ENCODE assay signal across 9 cellular contexts in the genomic region with DNA sequence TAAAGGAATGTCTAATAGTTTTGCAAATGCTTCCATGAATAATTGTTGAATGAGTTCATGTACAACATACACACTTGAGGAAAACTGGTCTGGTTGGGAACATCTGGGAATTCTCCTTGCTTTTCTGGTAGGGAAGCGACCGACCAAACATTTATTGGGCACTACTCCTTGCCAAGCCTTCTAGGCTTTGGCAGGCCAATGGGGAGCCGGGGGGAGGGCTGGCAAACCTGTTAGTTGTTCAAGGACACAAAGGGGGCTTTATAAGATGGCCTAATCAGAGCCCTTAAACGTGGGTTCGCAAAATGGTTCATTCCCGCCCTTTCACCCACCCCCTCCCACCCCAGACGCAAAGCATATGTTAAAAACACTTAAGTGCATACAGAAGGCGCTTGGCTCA. TPM values are rescaled to one million over a fixed set of nuclear protein-coding genes. Genes with fewer than 3 reads are reported as not detected.
A peak's percentile ranks its signal among the peaks of the same experiment; 100 is the strongest.
DNase-seq lines count a peak whose midpoint lies in the region; ATAC-seq and TF ChIP-seq lines count a peak whose summit lies in the region.
"Had no signal": no experiment of that assay in that cellular context is flagged by ENCODE, and none has a peak within 500 bp of the region (broad histone marks: within the 10 kb centered on the region; RNA-seq: fewer than 3 reads in every experiment).

No MANE protein-coding gene starts in this region.

- H3K27me3 Mint-ChIP-seq in activated CD4-positive, alpha-beta T cell treated with anti-CD3 and anti-CD28 coated beads, Interleukin-2, amount 10 ng/mL, durations not matched to agents 7 days and 5 days, result peaks cover 66% of the 10 kb centered on the region

- H3K27ac ChIP-seq in GM23248 (0 out of 2 replicates have a peak overlapping the region, but pooled peaks have one; percentile 17), WERI-Rb-1 (peak overlapping the region; percentile 58), left ventricle myocardium inferior (replicated peaks) (peak overlapping the region; percentile 91), prostate gland (peak overlapping the region; percentile 52 to 67), OCI-LY7 (ENCODE audit: low read depth, low read length, poor library complexity, severe bottlenecking) (no peak overlapping the region)

- in situ Hi-C loops in GM23248 (cut with MboI), result no loop called here

- peak overlapping the region; percentile 94 for H3K4me2 ChIP-seq in GM23248 (ENCODE audit: unreplicated experiment)
- H3K4me2 ChIP-seq in OCI-LY7 (ENCODE audit: low read length), result no peak overlapping the region

- H3K9me2 ChIP-seq in GM23248 (ENCODE audit: insufficient read depth), result no peaks in the 10 kb centered on the region
- no peaks in the 10 kb centered on the region for H3K9me2 ChIP-seq in OCI-LY7 (ENCODE audit: insufficient read depth, low read length)

- H3F3A ChIP-seq in GM23248 (ENCODE audit: insufficient read depth), result peaks cover 14% of the 10 kb centered on the region

- H3K9me3 Mint-ChIP-seq in activated CD4-positive, alpha-beta T cell treated with anti-CD3 and anti-CD28 coated beads, Interleukin-2, amount 10 ng/mL, durations not matched to agents 7 days and 5 days, result no peaks in the 10 kb centered on the region

- intact Hi-C loops in left ventricle myocardium inferior (cut with micrococcal nuclease), result no loop called here
- intact Hi-C loops in prostate gland (cut with DNase I), result no loop called here
- intact Hi-C loops in OCI-LY7 (cut with micrococcal nuclease; ENCODE audit: unreplicated experiment), result no loop called here

- H3K4me1 ChIP-seq in GM23248 (ENCODE audit: insufficient read depth), result peaks cover 17% of the 10 kb centered on the region
- peaks cover 36% of the 10 kb centered on the region for H3K4me1 ChIP-seq in left ventricle myocardium inferior
- H3K4me1 ChIP-seq in prostate gland (replicated peaks), result peaks cover 3% of the 10 kb centered on the region
- H3K4me1 ChIP-seq in OCI-LY7 (ENCODE audit: insufficient read depth, low read length, poor library complexity, severe bottlenecking), result no peaks in the 10 kb centered on the region

- H3K4me3 ChIP-seq in GM23248, result peak overlapping the region; percentile 78
- H3K4me3 ChIP-seq in WERI-Rb-1 (ENCODE audit: low read depth, low read length), result peak overlapping the region; percentile 75
- H3K4me3 ChIP-seq in left ventricle myocardium inferior, result peak overlapping the region; percentile 72
- peak overlapping the region; percentile 20 to 29 for H3K4me3 ChIP-seq in prostate gland
- no peak overlapping the region for H3K4me3 ChIP-seq in OCI-LY7 (ENCODE audit: low read depth, low read length, poor library complexity, severe bottlenecking)

- H3K9me3 ChIP-seq in GM23248 (ENCODE audit: low read depth) (no peaks in the 10 kb centered on the region), WERI-Rb-1 (ENCODE audit: severe bottlenecking) (no peaks in the 10 kb centered on the region), left ventricle myocardium inferior (replicated peaks) (no peaks in the 10 kb centered on the region), prostate gland (no peaks in the 10 kb centered on the region), OCI-LY7 (ENCODE audit: low read length) (no peaks in the 10 kb centered on the region)

- H2AFZ ChIP-seq in GM23248 (peak overlapping the region; percentile 85), OCI-LY7 (ENCODE audit: low read length) (no peak overlapping the region)

- POLR2A ChIA-PET in activated CD4-positive, alpha-beta T cell treated with anti-CD3 and anti-CD28 coated beads, Interleukin-2, amount 10 ng/mL, durations not matched to agents 7 days and 5 days (lab: Charles Lee), result interaction anchor here (0.6 kb wide), 1 partner anchor 113 kb away, joined by 3 read pairs; no protein-coding TSS in a partner anchor
- POLR2A ChIA-PET in OCI-LY7 (lab: Charles Lee), result no interaction called here

- H3K36me3 ChIP-seq in GM23248 (ENCODE audit: low read depth), result no peaks in the 10 kb centered on the region
- no peaks in the 10 kb centered on the region for H3K36me3 ChIP-seq in WERI-Rb-1
- H3K36me3 ChIP-seq in left ventricle myocardium inferior, result no peaks in the 10 kb centered on the region
- H3K36me3 ChIP-seq in prostate gland, result no peaks in the 10 kb centered on the region
- no peaks in the 10 kb centered on the region for H3K36me3 ChIP-seq in OCI-LY7 (ENCODE audit: insufficient read depth, low read length)

- no peaks in the 10 kb centered on the region for H3K27me3 ChIP-seq in GM23248 (replicated peaks; ENCODE audit: insufficient read depth)
- H3K27me3 ChIP-seq in WERI-Rb-1 (ENCODE audit: insufficient read depth, low read depth, severe bottlenecking), result no peaks in the 10 kb centered on the region
- peaks cover 72% of the 10 kb centered on the region for H3K27me3 ChIP-seq in left ventricle myocardium inferior (ENCODE audit: low read depth)
- peaks cover 15% of the 10 kb centered on the region for H3K27me3 ChIP-seq in prostate gland (replicated peaks; ENCODE audit: insufficient read depth)

- H4K20me1 ChIP-seq in GM23248 (ENCODE audit: insufficient read depth) (no peaks in the 10 kb centered on the region), OCI-LY7 (ENCODE audit: insufficient read depth, low read length) (no peaks in the 10 kb centered on the region)

- no peak for ATAC-seq in HG02798 (IDR thresholded peaks at IDR 0.05; ENCODE audit: poor library complexity, unreplicated experiment)

- CTCF ChIA-PET in activated CD4-positive, alpha-beta T cell treated with anti-CD3 and anti-CD28 coated beads, Interleukin-2, amount 10 ng/mL, durations not matched to agents 7 days and 5 days (lab: Charles Lee), result interaction anchor here (1.0 kb wide), 1 partner anchor 34 kb away, joined by 3 read pairs; no protein-coding TSS in a partner anchor
- CTCF ChIA-PET in OCI-LY7 (lab: Charles Lee; ENCODE audit: unreplicated experiment), result no interaction called here

- no peak for TF ChIP-seq POLR2A in prostate gland (IDR thresholded peaks at IDR 0.05)

- H3K36me3 Mint-ChIP-seq in activated CD4-positive, alpha-beta T cell treated with anti-CD3 and anti-CD28 coated beads, Interleukin-2, amount 10 ng/mL, durations not matched to agents 7 days and 5 days (ENCODE audit: low read depth), result no peaks in the 10 kb centered on the region

- H3K4me1 Mint-ChIP-seq in activated CD4-positive, alpha-beta T cell treated with anti-CD3 and anti-CD28 coated beads, Interleukin-2, amount 10 ng/mL, durations not matched to agents 7 days and 5 days, result peaks cover 5% of the 10 kb centered on the region

- peak overlapping the region; percentile 57; the same call in 1 of the 2 replicates for H3K9ac ChIP-seq in GM23248

- no peak overlapping the region for H3K4me3 Mint-ChIP-seq in activated CD4-positive, alpha-beta T cell treated with anti-CD3 and anti-CD28 coated beads, Interleukin-2, amount 10 ng/mL, durations not matched to agents 7 days and 5 days

- 4 to 7% methylated on average over 8 of the region's 8 CpGs for WGBS in GM23248 (ENCODE audit: low coverage in 1 of 2, low lambda C conversion rate in 2 of 2, missing lambda C conversion rate in 2 of 2), 2 experiments
- 7% methylated on average over 7 of the region's 8 CpGs for WGBS in prostate gland

- H3K79me2 ChIP-seq in GM23248 (ENCODE audit: insufficient read depth), result no peaks in the 10 kb centered on the region
- no peaks in the 10 kb centered on the region for H3K79me2 ChIP-seq in OCI-LY7 (ENCODE audit: insufficient read depth, low read depth, low read length)

- no TSS peak for BruUV-seq in OCI-LY7 (replicated peaks; lab: Mats Ljungman, UMichigan)

- no peak overlapping the region for H3K27ac Mint-ChIP-seq in activated CD4-positive, alpha-beta T cell treated with anti-CD3 and anti-CD28 coated beads, Interleukin-2, amount 10 ng/mL, durations not matched to agents 7 days and 5 days

- TF ChIP-seq CTCF in WERI-Rb-1 (IDR thresholded peaks at IDR 0.05; ENCODE audit: low read depth, low read length) (no peak), left ventricle myocardium inferior (IDR thresholded peaks at IDR 0.05; ENCODE audit: borderline replicate concordance) (no peak), prostate gland (IDR thresholded peaks at IDR 0.05) (no peak), OCI-LY7 (conservative IDR thresholded peaks at IDR 0.05; ENCODE audit: low read length) (no peak)

- peak; percentile 33 for DNase-seq in GM23248
- DNase-seq in WERI-Rb-1, result peak; percentile 19
- DNase-seq in left ventricle myocardium inferior, result peak; percentile 20
- DNase-seq in prostate gland (ENCODE audit: low spot score), result no peak
- no peak for DNase-seq in activated CD4-positive, alpha-beta T cell treated with anti-CD3 and anti-CD28 coated beads, Interleukin-2, amount 10 ng/mL, durations not matched to agents 7 days and 5 days
- no peak for DNase-seq in cerebellar cortex (ENCODE audit: low spot score)
- DNase-seq in OCI-LY7 (ENCODE audit: low spot score), result no peak

RNA-seq across cellular contexts. Expression of a gene that starts 0.9 kb away (rescaled TPM):
- 1.8 TPM in 1 of 2 replicates, not detected in the other for total RNA-seq in GM23248 (2014; rRNA removed; shearing (Covaris generic))
- 0.70 and 0.72 TPM in 2 replicates for polyA plus RNA-seq in GM23248 (2016; fragmentation: Nextera tagmentation; extraction: Ambion mirVana)
- total RNA-seq in left ventricle myocardium inferior (15.8 TPM), prostate gland (10 to 100 TPM in 1 of 2 donors, 1 to 10 TPM in 1; 4.4 to 11.7 TPM), OCI-LY7 (2022) (not detected in 2 replicates)
- not detected for total RNA-seq in activated CD4-positive, alpha-beta T cell treated with anti-CD3 and anti-CD28 coated beads, Interleukin-2, amount 10 ng/mL, durations not matched to agents 7 days and 5 days
- total RNA-seq in OCI-LY7 (2014; rRNA removed; shearing (Covaris generic)), result not detected in 2 replicates
- total RNA-seq: endothelial cell of umbilical vein had no signal
- polyA plus RNA-seq: endothelial cell of umbilical vein had no signal

RNA-seq across cellular contexts. Expression of a gene that starts 21.4 kb away (rescaled TPM):
- not detected in 2 replicates for total RNA-seq in GM23248 (2014; rRNA removed; shearing (Covaris generic))
- not detected in 2 replicates for polyA plus RNA-seq in GM23248 (2016; fragmentation: Nextera tagmentation; extraction: Ambion mirVana)
- total RNA-seq in left ventricle myocardium inferior (0.14 TPM), prostate gland (1 to 10 TPM in 1 of 2 donors, not detected in 1; 4.2 TPM), OCI-LY7 (2022) (0.09 TPM in 1 of 2 replicates, not detected in the other)
- not detected for total RNA-seq in activated CD4-positive, alpha-beta T cell treated with anti-CD3 and anti-CD28 coated beads, Interleukin-2, amount 10 ng/mL, durations not matched to agents 7 days and 5 days
- total RNA-seq in OCI-LY7 (2014; rRNA removed; shearing (Covaris generic)), result 0.05 and 0.35 TPM in 2 replicates
- total RNA-seq: endothelial cell of umbilical vein had no signal
- polyA plus RNA-seq: endothelial cell of umbilical vein had no signal

Comparison
In these comparisons a context has a peak if more than half of its experiments do, and no peak if none do; other contexts are left out.
1. DNase-seq: peak in GM23248 (single experiment), WERI-Rb-1 (single experiment) and left ventricle myocardium inferior (single experiment); none in prostate gland (single experiment), activated CD4-positive, alpha-beta T cell treated with anti-CD3 and anti-CD28 coated beads, Interleukin-2, amount 10 ng/mL, durations not matched to agents 7 days and 5 days (single experiment), cerebellar cortex (single experiment) and OCI-LY7 (single experiment).